In the genomic region with DNA sequence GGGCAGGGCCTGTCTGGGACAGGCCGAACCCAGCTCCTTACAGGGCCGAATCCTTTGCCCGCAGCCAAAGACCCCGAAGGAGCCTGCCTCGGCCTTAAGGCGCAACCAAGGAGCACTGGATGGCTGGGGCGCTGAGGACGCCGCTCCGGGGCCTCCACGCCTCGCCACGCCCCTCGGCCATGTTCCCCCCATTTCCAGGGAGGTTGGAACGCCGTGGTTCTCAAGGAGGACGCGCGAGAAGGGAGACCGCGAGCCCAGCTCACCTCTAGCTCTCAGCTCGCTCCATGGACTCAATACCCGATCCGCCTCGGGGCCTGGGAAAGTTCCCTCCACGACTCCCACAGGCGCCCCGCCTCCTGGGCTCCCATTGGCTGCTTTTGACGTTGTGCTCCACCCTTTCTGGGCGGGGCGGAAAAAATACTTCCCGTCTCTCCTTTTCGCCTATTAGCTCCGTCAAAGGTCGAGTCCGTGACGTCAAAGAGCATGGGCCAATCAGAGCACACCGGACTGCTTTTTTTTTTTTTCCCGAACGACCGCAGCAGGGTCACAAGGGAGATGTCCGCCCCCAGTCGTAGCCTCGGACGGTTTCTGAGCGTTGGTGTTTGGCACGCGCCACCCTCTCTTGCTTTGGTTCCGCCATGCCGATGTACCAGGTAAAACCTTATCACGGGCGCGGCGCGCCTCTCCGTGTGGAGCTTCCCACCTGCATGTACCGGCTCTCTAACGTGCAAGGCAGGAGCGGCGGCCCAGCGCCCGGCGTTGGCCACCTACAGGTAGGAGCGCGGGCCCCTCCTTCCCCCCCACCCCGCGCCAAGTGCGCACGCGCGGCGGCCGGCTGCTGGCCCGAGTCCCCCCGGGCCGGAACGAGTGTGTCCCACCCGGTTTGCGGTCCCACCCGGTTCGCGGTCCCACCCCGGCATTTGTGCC, we compare ENCODE assay signal across 8 cellular contexts.
DNase-seq lines count a peak whose midpoint lies in the region; ATAC-seq, FAIRE-seq and TF ChIP-seq lines count a peak whose summit lies in the region.

No MANE protein-coding gene starts in this region.

- peak; percentile 93 for FAIRE-seq in RCC 7860 (lab: Jason Lieb, UNC)

- intact Hi-C loops in naive thymus-derived CD4-positive, alpha-beta T cell (cut with micrococcal nuclease): loop anchor here (1.0 to 10.0 kb wide), 19 partner anchors 138 to 1550 kb away; partner anchors contain the start of genes GUSB (in 2 of the 2), TMEM248 (in 2 of the 2), CRCP (in 1 of the 2) and KCTD7 (in 1 of the 2)

- POLR2A ChIA-PET in naive thymus-derived CD4-positive, alpha-beta T cell (lab: Charles Lee): interaction anchor here (0.7 to 1.4 kb wide), 8 partner anchors 14 to 889 kb away, joined by 3 to 7 read pairs (median 4); partner anchors contain the start of genes SBDS, TMEM248 and TYW1

- DNase-seq in DND-41 (peak; percentile 98), RCC 7860 (ENCODE audit: low spot score) (peak; percentile 99), fibroblast of lung (ENCODE audit: low read depth in 2 of 2) (peak; percentile 98 to 99)
- peak; percentile 89 to 93 for DNase-seq in activated T-helper 1 cell treated with anti-CD3 and anti-CD28 coated beads, Interleukin-2, amount 50 U/mL, for 16 hours (ENCODE audit: low read depth in 1 of 2, low spot score in 1 of 2)
- DNase-seq in naive thymus-derived CD4-positive, alpha-beta T cell: peak; percentile 90 to 97 (median 95)
- DNase-seq in stimulated activated naive B cell treated with anti-CD40 and anti-IgM and Interleukin-4, amounts not matched to agents 10 μg/mL and 1 μg/mL and 100 μg/mL, for 72 hours: peak; percentile 97

- H3K9me3 ChIP-seq in DND-41 (ENCODE audit: insufficient read depth, low read length, severe bottlenecking) (no peaks in the 10 kb centered on the region), KOPT-K1 (ENCODE audit: insufficient read depth, low read length, poor library complexity, severe bottlenecking) (no peaks in the 10 kb centered on the region), fibroblast of lung (ENCODE audit: control insufficient read depth, insufficient read depth, low read depth, low read length) (no peaks in the 10 kb centered on the region)
- H3K9me3 ChIP-seq in naive thymus-derived CD4-positive, alpha-beta T cell (ENCODE audit: control insufficient read depth in 2 of 3, low read length in 3 of 3): no peaks in the 10 kb centered on the region

- peak overlapping the region; percentile 89 for H3K4me2 ChIP-seq in DND-41 (ENCODE audit: insufficient read depth, low read length)
- H3K4me2 ChIP-seq in fibroblast of lung (ENCODE audit: extremely low read depth, insufficient read depth, low read length): peak overlapping the region; percentile 75

- H2AFZ ChIP-seq in DND-41 (ENCODE audit: low read depth, low read length) (peak overlapping the region; percentile 90), fibroblast of lung (ENCODE audit: low read length) (peak overlapping the region; percentile 98)

- CTCF ChIA-PET in naive thymus-derived CD4-positive, alpha-beta T cell (lab: Charles Lee): interaction anchor here (0.8 to 1.2 kb wide), 2 partner anchors 173 to 262 kb away, joined by 3 to 5 read pairs; no protein-coding TSS in a partner anchor

- TF ChIP-seq CTCF in DND-41 (IDR thresholded peaks at IDR 0.05; ENCODE audit: borderline replicate concordance, extremely low read depth, low read length, poor library complexity, severe bottlenecking): peak; percentile 22
- TF ChIP-seq CTCF in fibroblast of lung (conservative IDR thresholded peaks at IDR 0.05 in 1 of 2, IDR thresholded peaks at IDR 0.05 in 1 of 2; ENCODE audit: low read depth in 1 of 2, low read length in 2 of 2): peak; percentile 19 to 21

- no peaks in the 10 kb centered on the region for H3K27me3 Mint-ChIP-seq in naive thymus-derived CD4-positive, alpha-beta T cell
- no peaks in the 10 kb centered on the region for H3K27me3 Mint-ChIP-seq in stimulated activated naive B cell treated with anti-CD40 and anti-IgM and Interleukin-4, amounts not matched to agents 10 μg/mL and 1 μg/mL and 100 μg/mL, for 72 hours

- H3K79me2 ChIP-seq in DND-41 (ENCODE audit: insufficient read depth, low read length) (peaks cover 51% of the 10 kb centered on the region), fibroblast of lung (ENCODE audit: control insufficient read depth, insufficient read depth, low read length) (peaks cover 5% of the 10 kb centered on the region)

- peaks cover 10 to 36% (median 25%) of the 10 kb centered on the region in 7 donors for H3K4me1 Mint-ChIP-seq in naive thymus-derived CD4-positive, alpha-beta T cell
- peaks cover 14 to 22% of the 10 kb centered on the region in 2 donors for H3K4me1 Mint-ChIP-seq in stimulated activated naive B cell treated with anti-CD40 and anti-IgM and Interleukin-4, amounts not matched to agents 10 μg/mL and 1 μg/mL and 100 μg/mL, for 72 hours

- H3K36me3 ChIP-seq in DND-41 (ENCODE audit: insufficient read depth, low read length) (peaks cover 17% of the 10 kb centered on the region; the same call in 1 of the 2 replicates), KOPT-K1 (ENCODE audit: insufficient read depth, low read length) (peaks cover 35% of the 10 kb centered on the region), fibroblast of lung (ENCODE audit: control insufficient read depth, insufficient read depth, low read length) (no peaks in the 10 kb centered on the region)
- H3K36me3 ChIP-seq in naive thymus-derived CD4-positive, alpha-beta T cell (ENCODE audit: control insufficient read depth in 2 of 3, insufficient read depth in 3 of 3, low read length in 3 of 3): peaks cover 0 to 11% (median 0%) of the 10 kb centered on the region in 3 experiments

- peak overlapping the region; percentile 86 to 93 for H3K4me3 ChIP-seq in DND-41 (ENCODE audit: low read depth in 1 of 2, low read length in 2 of 2)
- H3K4me3 ChIP-seq in fibroblast of lung (replicated peaks in 1 of 4; ENCODE audit: control extremely low read depth in 1 of 4, insufficient read depth in 1 of 4, low read depth in 3 of 4, low read length in 4 of 4): peak overlapping the region; percentile 76 to 90 (median 86)
- peak overlapping the region; percentile 74 for H3K4me3 ChIP-seq in naive thymus-derived CD4-positive, alpha-beta T cell (ENCODE audit: low read length)

- H4K20me1 ChIP-seq in DND-41 (ENCODE audit: insufficient read depth, low read length): no peaks in the 10 kb centered on the region
- no peaks in the 10 kb centered on the region for H4K20me1 ChIP-seq in fibroblast of lung (ENCODE audit: control insufficient read depth, extremely low read depth, insufficient read depth, low read length)

- H3K9ac ChIP-seq in DND-41 (ENCODE audit: low read depth, low read length) (peak overlapping the region; percentile 71), fibroblast of lung (ENCODE audit: insufficient read depth, low read length) (peak overlapping the region; percentile 97)

- peak; percentile 81 for ATAC-seq in DND-41 (ENCODE audit: insufficient read depth, low read depth)
- peak; percentile 84 for ATAC-seq in GM21786 (IDR thresholded peaks at IDR 0.05; ENCODE audit: unreplicated experiment)
- peak; percentile 89 for ATAC-seq in naive thymus-derived CD4-positive, alpha-beta T cell
- peak; percentile 90 to 91 for ATAC-seq in stimulated activated naive B cell treated with anti-CD40 and anti-IgM and Interleukin-4, amounts not matched to agents 10 μg/mL and 1 μg/mL and 100 μg/mL, for 72 hours (replicated peaks)

- H3K4me3 Mint-ChIP-seq in naive thymus-derived CD4-positive, alpha-beta T cell: peak overlapping the region; percentile 89 to 99 (median 96)
- H3K4me3 Mint-ChIP-seq in stimulated activated naive B cell treated with anti-CD40 and anti-IgM and Interleukin-4, amounts not matched to agents 10 μg/mL and 1 μg/mL and 100 μg/mL, for 72 hours: peak overlapping the region; percentile 89 to 95

- H3K36me3 Mint-ChIP-seq in naive thymus-derived CD4-positive, alpha-beta T cell: peaks cover 0 to 8% (median 4%) of the 10 kb centered on the region in 5 donors
- peaks cover 7 to 24% of the 10 kb centered on the region in 2 donors for H3K36me3 Mint-ChIP-seq in stimulated activated naive B cell treated with anti-CD40 and anti-IgM and Interleukin-4, amounts not matched to agents 10 μg/mL and 1 μg/mL and 100 μg/mL, for 72 hours

- no peaks in the 10 kb centered on the region for H3K9me3 Mint-ChIP-seq in naive thymus-derived CD4-positive, alpha-beta T cell
- no peaks in the 10 kb centered on the region for H3K9me3 Mint-ChIP-seq in stimulated activated naive B cell treated with anti-CD40 and anti-IgM and Interleukin-4, amounts not matched to agents 10 μg/mL and 1 μg/mL and 100 μg/mL, for 72 hours

- H3K27ac ChIP-seq in DND-41 (ENCODE audit: low read length): peak overlapping the region; percentile 92
- peak overlapping the region; percentile 72 for H3K27ac ChIP-seq in KOPT-K1 (ENCODE audit: low read depth, low read length, poor library complexity, severe bottlenecking)
- H3K27ac ChIP-seq in fibroblast of lung (ENCODE audit: insufficient read depth, low read length): peak overlapping the region; percentile 85
- peak overlapping the region; percentile 88 for H3K27ac ChIP-seq in naive thymus-derived CD4-positive, alpha-beta T cell (ENCODE audit: low read depth, low read length)

- peaks cover 29% of the 10 kb centered on the region for H3K4me1 ChIP-seq in DND-41 (ENCODE audit: insufficient read depth, low read length)
- peaks cover 2% of the 10 kb centered on the region for H3K4me1 ChIP-seq in fibroblast of lung (ENCODE audit: control insufficient read depth, extremely low read depth, insufficient read depth, low read length)
- H3K4me1 ChIP-seq in naive thymus-derived CD4-positive, alpha-beta T cell (ENCODE audit: control insufficient read depth in 2 of 2, insufficient read depth in 2 of 2, low read length in 2 of 2): peaks cover 3 to 7% of the 10 kb centered on the region in 2 donors

- peak overlapping the region; percentile 87 to 99 (median 98) for H3K27ac Mint-ChIP-seq in naive thymus-derived CD4-positive, alpha-beta T cell
- peak overlapping the region; percentile 98 for H3K27ac Mint-ChIP-seq in stimulated activated naive B cell treated with anti-CD40 and anti-IgM and Interleukin-4, amounts not matched to agents 10 μg/mL and 1 μg/mL and 100 μg/mL, for 72 hours

- no peaks in the 10 kb centered on the region for H3K27me3 ChIP-seq in DND-41 (ENCODE audit: insufficient read depth, low read length, poor library complexity)
- H3K27me3 ChIP-seq in fibroblast of lung (ENCODE audit: control insufficient read depth, insufficient read depth, low read length): no peaks in the 10 kb centered on the region
- no peaks in the 10 kb centered on the region for H3K27me3 ChIP-seq in naive thymus-derived CD4-positive, alpha-beta T cell (ENCODE audit: control insufficient read depth in 2 of 2, insufficient read depth in 2 of 2, low read length in 2 of 2)

Comparison
In these comparisons a context has a peak if more than half of its experiments do, and no peak if none do; other contexts are left out.
1. Peak in every context shown above with its lines: DNase-seq, ATAC-seq, H3K4me3 ChIP-seq and H3K27ac ChIP-seq.